8 cellular contexts compared by ENCODE assay signal in the genomic region with DNA sequence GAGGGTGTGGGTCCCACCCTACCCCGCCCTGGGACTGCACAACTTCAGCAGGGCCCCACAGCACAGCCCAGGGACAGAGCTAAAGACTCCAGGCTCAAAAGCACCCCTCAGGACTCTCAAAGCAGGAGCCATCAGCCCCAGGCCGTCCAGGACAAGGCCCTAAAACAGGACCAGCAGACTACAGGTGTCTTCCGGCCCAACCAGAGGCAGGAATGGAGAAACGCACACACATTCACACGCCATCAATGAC. TPM values are rescaled to one million over a fixed set of nuclear protein-coding genes. Genes with fewer than 3 reads are reported as not detected.
DNase-seq lines count a peak whose midpoint lies in the region; ATAC-seq, FAIRE-seq and TF ChIP-seq lines count a peak whose summit lies in the region.

No MANE protein-coding gene starts in this region.

- peak overlapping the region; percentile 82 for H3K27ac ChIP-seq in CD8-positive, alpha-beta T cell (ENCODE audit: low read depth, low read length)
- peak overlapping the region; percentile 79 to 100 (median 95) for H3K27ac ChIP-seq in adrenal gland
- peak overlapping the region; percentile 93 to 95 for H3K27ac ChIP-seq in kidney (ENCODE audit: low read depth in 2 of 2, low read length in 2 of 2)
- peak overlapping the region; percentile 98 for H3K27ac ChIP-seq in temporal lobe (ENCODE audit: low read depth, low read length)

- WGBS in adrenal gland, 4 donors: 0 to 4% (median 1%) methylated on average over 4 to 5 of the region's 5 CpGs

- TF ChIP-seq CTCF in CD8-positive, alpha-beta T cell (IDR thresholded peaks at IDR 0.05): no peak
- no peak for TF ChIP-seq CTCF in adrenal gland (IDR thresholded peaks at IDR 0.05)
- TF ChIP-seq CTCF in kidney (IDR thresholded peaks at IDR 0.05; ENCODE audit: borderline replicate concordance, extremely low read depth, insufficient read depth): no peak

- H3K27me3 Mint-ChIP-seq in CD8-positive, alpha-beta T cell (ENCODE audit: low read depth): no peaks in the 10 kb centered on the region

- H3K4me3 Mint-ChIP-seq in CD8-positive, alpha-beta T cell: peak overlapping the region; percentile 90

- no peaks in the 10 kb centered on the region for H3K27me3 ChIP-seq in CD8-positive, alpha-beta T cell (ENCODE audit: insufficient read depth, low read length)
- no peaks in the 10 kb centered on the region for H3K27me3 ChIP-seq in adrenal gland

- POLR2A ChIA-PET in CD8-positive, alpha-beta T cell (lab: Charles Lee): interaction anchor here (0.8 to 3.5 kb wide), 6 partner anchors 11 to 232 kb away, joined by 3 to 29 read pairs (median 7); a partner anchor contains a TSS

- H3K9me3 Mint-ChIP-seq in CD8-positive, alpha-beta T cell: no peaks in the 10 kb centered on the region

- peak overlapping the region; percentile 79 to 95 for H3K9ac ChIP-seq in kidney (ENCODE audit: low read length in 2 of 2)

- H3K4me1 ChIP-seq in CD8-positive, alpha-beta T cell (ENCODE audit: insufficient read depth, low read length): peaks cover 55% of the 10 kb centered on the region
- H3K4me1 ChIP-seq in adrenal gland (replicated peaks in 1 of 2) (peaks cover 21 to 62% of the 10 kb centered on the region in 2 donors), kidney (ENCODE audit: control insufficient read depth in 1 of 2, insufficient read depth in 1 of 2, low read depth in 1 of 2, low read length in 2 of 2) (peaks cover 2 to 27% of the 10 kb centered on the region in 2 donors)

- H3K36me3 ChIP-seq in CD8-positive, alpha-beta T cell (ENCODE audit: insufficient read depth, low read length): peaks cover 16% of the 10 kb centered on the region
- H3K36me3 ChIP-seq in adrenal gland (replicated peaks in 1 of 2) (peaks cover 0 to 21% of the 10 kb centered on the region in 2 donors), kidney (ENCODE audit: control insufficient read depth in 1 of 2, insufficient read depth in 2 of 2, low read length in 2 of 2) (peaks cover 3 to 5% of the 10 kb centered on the region in 2 donors)

- H3K36me3 Mint-ChIP-seq in CD8-positive, alpha-beta T cell: peaks cover 31% of the 10 kb centered on the region

- CTCF ChIA-PET in CD8-positive, alpha-beta T cell (lab: Charles Lee): interaction anchor here (0.6 to 7.6 kb wide), 10 partner anchors 14 to 203 kb away, joined by 3 to 56 read pairs (median 4); a partner anchor contains a TSS

- H3K27ac Mint-ChIP-seq in CD8-positive, alpha-beta T cell: peak overlapping the region; percentile 99

- intact Hi-C loops in CD8-positive, alpha-beta T cell (cut with DNase I, micrococcal nuclease): loop anchor here (1.0 to 10.0 kb wide), 3 partner anchors 35 to 182 kb away; a partner anchor contains a TSS
- intact Hi-C loops in adrenal gland (cut with DNase I): no loop called here
- intact Hi-C loops in kidney (cut with DNase I): no loop called here

- peak; percentile 29 for ATAC-seq in CD8-positive, alpha-beta T cell
- ATAC-seq in HG02943 (IDR thresholded peaks at IDR 0.05; ENCODE audit: low read depth, unreplicated experiment) (peak; percentile 15), HG02759 (IDR thresholded peaks at IDR 0.05; ENCODE audit: unreplicated experiment) (no peak)

- peaks cover 56% of the 10 kb centered on the region for H3K4me1 Mint-ChIP-seq in CD8-positive, alpha-beta T cell (ENCODE audit: low read depth)

- no peak for DNase-seq in CD8-positive, alpha-beta T cell
- DNase-seq in adrenal gland: no peak
- DNase-seq in kidney: no peak
- no peak for DNase-seq in NCI-H1417 treated with DMSO at 0.1 percent for 48 hours (lab: John Stamatoyannopoulos, UW)
- DNase-seq in NCI-H2081 (lab: John Stamatoyannopoulos, UW): no peak

- H3K9me3 ChIP-seq in CD8-positive, alpha-beta T cell (ENCODE audit: low read length): no peaks in the 10 kb centered on the region
- H3K9me3 ChIP-seq in adrenal gland (replicated peaks in 1 of 3) (no peaks in the 10 kb centered on the region), kidney (ENCODE audit: control insufficient read depth in 1 of 2, low read length in 2 of 2) (no peaks in the 10 kb centered on the region)

- no peak for TF ChIP-seq POLR2A in adrenal gland (IDR thresholded peaks at IDR 0.05)

- FAIRE-seq in kidney (lab: Jason Lieb, UNC): no peak

- H3K4me3 ChIP-seq in CD8-positive, alpha-beta T cell (ENCODE audit: low read depth, low read length): peak overlapping the region; percentile 62
- H3K4me3 ChIP-seq in adrenal gland: peak overlapping the region; percentile 7 to 87 (median 76)
- H3K4me3 ChIP-seq in kidney (ENCODE audit: low read length in 2 of 2): peak overlapping the region; percentile 86 to 95

RNA-seq across cellular contexts. Expression of a gene that starts 26.1 kb away (rescaled TPM):
- total RNA-seq in CD8-positive, alpha-beta T cell: 1 to 10 TPM; 7.4 to 8.7 TPM
- total RNA-seq in adrenal gland (10 to 100 TPM in 1 of 8 donors, 1 to 10 TPM in 7; 5.1 to 15.9 (median 6.7) TPM), kidney (6.7 TPM), temporal lobe (4.7 TPM)
- polyA plus RNA-seq in adrenal gland (1 to 10 TPM; 6.7 to 9.1 (median 8.4) TPM), kidney (ENCODE audit: insufficient read depth, low read depth, low replicate concordance) (5.4 TPM)

RNA-seq across cellular contexts. Expression of a gene that starts 31.4 kb away (rescaled TPM):
- 10 to 100 TPM; 84.3 to 86.0 TPM for total RNA-seq in CD8-positive, alpha-beta T cell
- total RNA-seq in adrenal gland (100 to 1,000 TPM; 110 to 167 (median 133) TPM), kidney (214 TPM), temporal lobe (47.5 TPM)
- polyA plus RNA-seq in adrenal gland (10 to 100 TPM; 77.2 to 89.4 (median 85.6) TPM), kidney (ENCODE audit: insufficient read depth, low read depth, low replicate concordance) (157 TPM)

RNA-seq across cellular contexts. Expression of a gene that starts 32.5 kb away (rescaled TPM):
- total RNA-seq in CD8-positive, alpha-beta T cell: 100 to 1,000 TPM; 279 to 297 TPM
- total RNA-seq in adrenal gland (100 to 1,000 TPM; 177 to 322 (median 224) TPM), kidney (195 TPM), temporal lobe (120 TPM)
- polyA plus RNA-seq in adrenal gland (100 to 1,000 TPM; 489 to 891 (median 742) TPM), kidney (ENCODE audit: insufficient read depth, low read depth, low replicate concordance) (631 TPM)

RNA-seq across cellular contexts. Expression of a gene that starts 32.7 kb away (rescaled TPM):
- 1 to 10 TPM; 2.9 to 4.7 TPM for total RNA-seq in CD8-positive, alpha-beta T cell
- total RNA-seq in adrenal gland (10 to 100 TPM; 14.3 to 28.7 (median 19.5) TPM), kidney (13.8 TPM), temporal lobe (7.4 TPM)
- polyA plus RNA-seq in adrenal gland (10 to 100 TPM in 1 of 3 donors, 1 to 10 TPM in 2; 7.3 to 20.8 (median 8.0) TPM), kidney (ENCODE audit: insufficient read depth, low read depth, low replicate concordance) (32.8 TPM)

RNA-seq across cellular contexts. Expression of a gene that starts 42.7 kb away (rescaled TPM):
- total RNA-seq in CD8-positive, alpha-beta T cell: 1 to 10 TPM; 1.4 to 2.7 TPM
- 10 to 100 TPM in 6 of 8 donors, 1 to 10 TPM in 2; 5.9 to 23.5 (median 13.7) TPM for total RNA-seq in adrenal gland
- 100 to 1,000 TPM in 1 of 3 donors, 10 to 100 TPM in 1, 1 to 10 TPM in 1; 6.1 to 115 (median 45.6) TPM for polyA plus RNA-seq in adrenal gland
- 224 TPM for total RNA-seq in kidney
- polyA plus RNA-seq in kidney (ENCODE audit: insufficient read depth, low read depth, low replicate concordance): 101 TPM
- total RNA-seq in temporal lobe: 50.9 TPM

Comparison
In these comparisons a context has a peak if more than half of its experiments do, and no peak if none do; other contexts are left out.
1. intact Hi-C loops: an anchor here in CD8-positive, alpha-beta T cell (1.0 to 10.0 kb wide); none called in adrenal gland and kidney.